In the genomic region with DNA sequence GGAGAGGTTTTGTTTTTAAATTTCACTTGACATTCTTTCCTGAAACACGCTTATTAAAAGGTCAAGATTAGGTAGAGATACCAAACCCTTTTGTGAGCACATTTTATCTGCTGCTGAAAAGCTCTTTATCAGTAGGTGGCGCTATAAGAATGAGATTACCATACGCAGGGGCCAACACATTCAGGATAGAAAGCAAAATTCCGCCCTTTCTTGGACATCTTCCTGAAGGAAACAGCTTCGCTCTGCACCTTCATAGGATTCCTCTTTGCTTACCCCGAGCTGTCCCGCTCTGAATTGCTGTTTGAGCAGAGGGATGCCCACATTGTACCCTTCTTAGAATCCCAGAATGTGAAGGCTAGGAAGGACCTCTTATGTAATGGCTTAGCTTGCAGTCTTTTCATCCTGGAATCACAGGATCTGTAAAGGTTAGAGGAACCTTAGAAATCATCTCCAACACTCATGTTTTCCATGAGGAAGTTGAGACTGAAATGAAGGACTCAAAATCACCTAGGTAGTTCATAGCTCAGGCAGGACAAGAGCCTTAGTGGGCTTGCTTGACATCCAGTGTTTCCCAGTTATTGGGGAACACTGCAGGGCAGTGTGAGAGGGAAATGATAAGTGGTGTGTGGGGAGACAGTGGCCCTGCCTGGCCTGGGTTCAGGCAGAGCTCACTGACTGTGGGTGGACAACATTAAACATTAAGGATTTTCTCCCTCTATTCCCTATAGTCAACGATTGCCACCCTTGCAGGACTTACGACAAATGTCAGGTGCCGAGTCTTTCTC, we compare ENCODE assay signal across 8 cellular contexts. TPM values are rescaled to one million over a fixed set of nuclear protein-coding genes. Genes with fewer than 3 reads are reported as not detected.
DNase-seq lines count a peak whose midpoint lies in the region; ATAC-seq and TF ChIP-seq lines count a peak whose summit lies in the region.

No MANE protein-coding gene starts in this region.

- intact Hi-C loops in CD8-positive, alpha-beta T cell (cut with DNase I, micrococcal nuclease) = loop anchor here (1.0 to 5.0 kb wide), 5 partner anchors 185 to 1060 kb away; a partner anchor contains a TSS
- intact Hi-C loops in activated T-helper 1 cell treated with anti-CD3 and anti-CD28 coated beads, Interleukin-12 subunit alpha, Interleukin-12 subunit beta, Interleukin-2, Interleukin-4 antibody, amounts not matched to agents 30 ng/mL and 10 ng/mL and 1 ng/mL, durations not matched to agents 14 hours and 24 hours and 36 hours (cut with micrococcal nuclease) = loop anchor here (1.0 to 5.0 kb wide), 4 partner anchors 189 to 540 kb away; no protein-coding TSS in a partner anchor
- intact Hi-C loops in psoas muscle (cut with DNase I) = loop anchor here (2.0 to 5.0 kb wide), 2 partner anchors 475 kb away; no protein-coding TSS in a partner anchor

- H3K27ac ChIP-seq in CD8-positive, alpha-beta T cell (ENCODE audit: low read depth, low read length) = no peak overlapping the region
- H3K27ac ChIP-seq in psoas muscle = no peak overlapping the region

- ATAC-seq in CD8-positive, alpha-beta T cell = peak; percentile 51
- ATAC-seq in psoas muscle = peak in 1 of 4 donors; percentile 54
- no peak for ATAC-seq in GM21447 (IDR thresholded peaks at IDR 0.05; ENCODE audit: unreplicated experiment)
- ATAC-seq in GM19452 (IDR thresholded peaks at IDR 0.05; ENCODE audit: unreplicated experiment) = no peak

- H3K4me3 Mint-ChIP-seq in CD8-positive, alpha-beta T cell = no peak overlapping the region
- H3K4me3 Mint-ChIP-seq in activated T-helper 1 cell treated with anti-CD3 and anti-CD28 coated beads, Interleukin-12 subunit alpha, Interleukin-12 subunit beta, Interleukin-2, Interleukin-4 antibody, amounts not matched to agents 30 ng/mL and 10 ng/mL and 1 ng/mL, durations not matched to agents 14 hours and 24 hours and 36 hours = no peak overlapping the region
- no peak overlapping the region for H3K4me3 Mint-ChIP-seq in glutamatergic neuron (ENCODE audit: unreplicated experiment)

- no peaks in the 10 kb centered on the region for H3K4me1 ChIP-seq in CD8-positive, alpha-beta T cell (ENCODE audit: insufficient read depth, low read length)
- no peaks in the 10 kb centered on the region for H3K4me1 ChIP-seq in psoas muscle

- TF ChIP-seq CTCF in CD8-positive, alpha-beta T cell (IDR thresholded peaks at IDR 0.05) = peak; percentile 79
- TF ChIP-seq CTCF in glutamatergic neuron (IDR thresholded peaks at IDR 0.05; ENCODE audit: partially characterized antibody, unreplicated experiment) (peak; percentile 76), psoas muscle (IDR thresholded peaks at IDR 0.05) (peak; percentile 62)

- no peak overlapping the region for H3K4me3 ChIP-seq in CD8-positive, alpha-beta T cell (ENCODE audit: low read depth, low read length)
- H3K4me3 ChIP-seq in H7 (ENCODE audit: insufficient read depth, low read depth, low read length) (no peak overlapping the region), psoas muscle (no peak overlapping the region)

- H3K36me3 Mint-ChIP-seq in CD8-positive, alpha-beta T cell = no peaks in the 10 kb centered on the region
- H3K36me3 Mint-ChIP-seq in activated T-helper 1 cell treated with anti-CD3 and anti-CD28 coated beads, Interleukin-12 subunit alpha, Interleukin-12 subunit beta, Interleukin-2, Interleukin-4 antibody, amounts not matched to agents 30 ng/mL and 10 ng/mL and 1 ng/mL, durations not matched to agents 14 hours and 24 hours and 36 hours (ENCODE audit: low read depth) = no peaks in the 10 kb centered on the region
- no peaks in the 10 kb centered on the region for H3K36me3 Mint-ChIP-seq in glutamatergic neuron (ENCODE audit: unreplicated experiment)

- no peaks in the 10 kb centered on the region for H3K9me3 ChIP-seq in CD8-positive, alpha-beta T cell (ENCODE audit: low read length)
- H3K9me3 ChIP-seq in psoas muscle = no peaks in the 10 kb centered on the region

- CTCF ChIA-PET in CD8-positive, alpha-beta T cell (lab: Charles Lee) = interaction anchor here (0.7 to 12.2 kb wide), 69 partner anchors 10 to 541 kb away, joined by 3 to 394 read pairs (median 4); a partner anchor contains a TSS

- peak in 2 of 7 experiments; percentile 17 to 49 for DNase-seq in CD8-positive, alpha-beta T cell
- DNase-seq in H7 = peak; percentile 60
- peak; percentile 23 to 70 for DNase-seq in NCI-H446 (lab: John Stamatoyannopoulos, UW)
- DNase-seq in activated T-helper 1 cell treated with anti-CD3 and anti-CD28 coated beads, Interleukin-12 subunit alpha, Interleukin-12 subunit beta, Interleukin-2, Interleukin-4 antibody, amounts not matched to agents 30 ng/mL and 10 ng/mL and 1 ng/mL, durations not matched to agents 14 hours and 24 hours and 36 hours (ENCODE audit: low spot score) = peak; percentile 6
- no peak for DNase-seq in glutamatergic neuron
- no peak for DNase-seq in psoas muscle

- no peaks in the 10 kb centered on the region for H3K27me3 ChIP-seq in CD8-positive, alpha-beta T cell (ENCODE audit: insufficient read depth, low read length)
- H3K27me3 ChIP-seq in H7 (ENCODE audit: control insufficient read depth, insufficient read depth, low read length) (no peaks in the 10 kb centered on the region), psoas muscle (ENCODE audit: insufficient read depth in 3 of 3, low read length in 2 of 3) (no peaks in the 10 kb centered on the region)

- POLR2A ChIA-PET in CD8-positive, alpha-beta T cell (lab: Charles Lee) = interaction anchor here (1.8 kb wide), 1 partner anchor 270 kb away, joined by 8 read pairs; no protein-coding TSS in a partner anchor

- 29 to 32% (median 31%) methylated on average over 10 of the region's 10 CpGs for WGBS in psoas muscle, 3 donors

- peaks cover 4% of the 10 kb centered on the region for H3K4me1 Mint-ChIP-seq in CD8-positive, alpha-beta T cell (ENCODE audit: low read depth)
- no peaks in the 10 kb centered on the region for H3K4me1 Mint-ChIP-seq in activated T-helper 1 cell treated with anti-CD3 and anti-CD28 coated beads, Interleukin-12 subunit alpha, Interleukin-12 subunit beta, Interleukin-2, Interleukin-4 antibody, amounts not matched to agents 30 ng/mL and 10 ng/mL and 1 ng/mL, durations not matched to agents 14 hours and 24 hours and 36 hours (ENCODE audit: low read depth)
- no peaks in the 10 kb centered on the region for H3K4me1 Mint-ChIP-seq in glutamatergic neuron (ENCODE audit: low read depth, unreplicated experiment)

- no peaks in the 10 kb centered on the region for H3K27me3 Mint-ChIP-seq in CD8-positive, alpha-beta T cell (ENCODE audit: low read depth)
- no peaks in the 10 kb centered on the region for H3K27me3 Mint-ChIP-seq in activated T-helper 1 cell treated with anti-CD3 and anti-CD28 coated beads, Interleukin-12 subunit alpha, Interleukin-12 subunit beta, Interleukin-2, Interleukin-4 antibody, amounts not matched to agents 30 ng/mL and 10 ng/mL and 1 ng/mL, durations not matched to agents 14 hours and 24 hours and 36 hours (ENCODE audit: insufficient read depth)
- H3K27me3 Mint-ChIP-seq in glutamatergic neuron (ENCODE audit: unreplicated experiment) = no peaks in the 10 kb centered on the region

- H3K27ac Mint-ChIP-seq in CD8-positive, alpha-beta T cell = no peak overlapping the region
- no peak overlapping the region for H3K27ac Mint-ChIP-seq in activated T-helper 1 cell treated with anti-CD3 and anti-CD28 coated beads, Interleukin-12 subunit alpha, Interleukin-12 subunit beta, Interleukin-2, Interleukin-4 antibody, amounts not matched to agents 30 ng/mL and 10 ng/mL and 1 ng/mL, durations not matched to agents 14 hours and 24 hours and 36 hours
- peak overlapping the region; percentile 13 for H3K27ac Mint-ChIP-seq in glutamatergic neuron (ENCODE audit: unreplicated experiment)

- no peaks in the 10 kb centered on the region for H3K36me3 ChIP-seq in CD8-positive, alpha-beta T cell (ENCODE audit: insufficient read depth, low read length)
- H3K36me3 ChIP-seq in H7 (replicated peaks; ENCODE audit: control insufficient read depth, insufficient read depth, low read length) (no peaks in the 10 kb centered on the region), psoas muscle (ENCODE audit: insufficient read depth in 1 of 2, low read depth in 1 of 2) (no peaks in the 10 kb centered on the region)

- H3K9me3 Mint-ChIP-seq in CD8-positive, alpha-beta T cell = no peaks in the 10 kb centered on the region
- no peaks in the 10 kb centered on the region for H3K9me3 Mint-ChIP-seq in activated T-helper 1 cell treated with anti-CD3 and anti-CD28 coated beads, Interleukin-12 subunit alpha, Interleukin-12 subunit beta, Interleukin-2, Interleukin-4 antibody, amounts not matched to agents 30 ng/mL and 10 ng/mL and 1 ng/mL, durations not matched to agents 14 hours and 24 hours and 36 hours
- H3K9me3 Mint-ChIP-seq in glutamatergic neuron (ENCODE audit: unreplicated experiment) = no peaks in the 10 kb centered on the region

RNA-seq across cellular contexts. Expression of a gene that starts 38.7 kb away (rescaled TPM):
- total RNA-seq in CD8-positive, alpha-beta T cell = 10 to 100 TPM; 80.8 to 83.0 TPM
- total RNA-seq in H7 (2014; rRNA removed; shearing (Covaris generic)) = 44.0 and 44.9 TPM in 2 replicates
- 23.4 and 23.5 TPM in 2 replicates for total RNA-seq in activated T-helper 1 cell treated with anti-CD3 and anti-CD28 coated beads, Interleukin-12 subunit alpha, Interleukin-12 subunit beta, Interleukin-2, Interleukin-4 antibody, amounts not matched to agents 30 ng/mL and 10 ng/mL and 1 ng/mL, durations not matched to agents 14 hours and 24 hours and 36 hours
- 10.1 TPM for total RNA-seq in glutamatergic neuron (ENCODE audit: unreplicated experiment)
- total RNA-seq in psoas muscle = 10 to 100 TPM; 10.2 to 18.8 (median 12.9) TPM
- polyA plus RNA-seq in psoas muscle = 10 to 100 TPM in 1 of 3 donors, 1 to 10 TPM in 2; 8.8 to 23.3 (median 9.3) TPM

Comparison
In these comparisons a context has a peak if more than half of its experiments do, and no peak if none do; other contexts are left out.
1. DNase-seq: peak in H7 (single experiment), NCI-H446 (2 of 2) and activated T-helper 1 cell treated with anti-CD3 and anti-CD28 coated beads, Interleukin-12 subunit alpha, Interleukin-12 subunit beta, Interleukin-2, Interleukin-4 antibody, amounts not matched to agents 30 ng/mL and 10 ng/mL and 1 ng/mL, durations not matched to agents 14 hours and 24 hours and 36 hours (single experiment); none in glutamatergic neuron (single experiment) and psoas muscle (0 of 2).
2. Peak in every context shown above with its lines, with median percentiles within 50 percentile points of each other: CTCF ChIP-seq.